Comparison of ENCODE assay signal across 10 cellular contexts in genomic region chr7:37433166-37433565, GRCh38. TPM values are rescaled to one million over a fixed set of nuclear protein-coding genes. Genes with fewer than 3 reads are reported as not detected.
DNase-seq lines count a peak whose midpoint lies in the region; ATAC-seq and TF ChIP-seq lines count a peak whose summit lies in the region.
"Had no signal": no experiment of that assay in that cellular context is flagged by ENCODE, and none has a peak within 500 bp of the region (broad histone marks: within the 10 kb centered on the region; RNA-seq: fewer than 3 reads in every experiment).

No MANE protein-coding gene starts in this region.

- peak; percentile 14 for ATAC-seq in activated CD4-positive, alpha-beta T cell treated with anti-CD3 and anti-CD28 coated beads for 36 hours
- ATAC-seq in GM23338 (peak; percentile 85), natural killer cell (peak in 2 of 3 donors; percentile 27 to 42)

- no peak overlapping the region for H3K27ac ChIP-seq in GM23338 (ENCODE audit: low read depth)
- no peak overlapping the region for H3K27ac ChIP-seq in WERI-Rb-1
- H3K27ac ChIP-seq in vagina: no peak overlapping the region
- H3K27ac ChIP-seq in caudate nucleus (ENCODE audit: low read depth, low read length): no peak overlapping the region
- H3K27ac ChIP-seq: heart right ventricle had no signal

- H3K4me1 Mint-ChIP-seq in activated CD4-positive, alpha-beta T cell treated with anti-CD3 and anti-CD28 coated beads for 36 hours: peaks cover 92% of the 10 kb centered on the region
- H3K4me1 Mint-ChIP-seq in GM23338 (peaks cover 10% of the 10 kb centered on the region), natural killer cell (peaks cover 64 to 65% of the 10 kb centered on the region in 2 donors)

- H3K9me3 ChIP-seq in WERI-Rb-1 (ENCODE audit: severe bottlenecking) (no peaks in the 10 kb centered on the region), vagina (no peaks in the 10 kb centered on the region)
- H3K9me3 ChIP-seq: heart right ventricle had no signal

- H3K4me1 ChIP-seq in GM23338 (ENCODE audit: insufficient read depth): peaks cover 4% of the 10 kb centered on the region
- peaks cover 23% of the 10 kb centered on the region for H3K4me1 ChIP-seq in vagina

- no peaks in the 10 kb centered on the region for H3K9me2 ChIP-seq in GM23338 (ENCODE audit: insufficient read depth)

- no peak overlapping the region for H2AFZ ChIP-seq in GM23338

- intact Hi-C loops in activated CD4-positive, alpha-beta T cell treated with anti-CD3 and anti-CD28 coated beads for 36 hours (cut with DNase I, micrococcal nuclease): no loop called here
- intact Hi-C loops in natural killer cell (cut with micrococcal nuclease) (loop anchor here (2.0 kb wide), 1 partner anchor 16 kb away; the partner anchor contains the start of gene ELMO1), vagina (cut with DNase I) (no loop called here)

- no peaks in the 10 kb centered on the region for H3K27me3 Mint-ChIP-seq in activated CD4-positive, alpha-beta T cell treated with anti-CD3 and anti-CD28 coated beads for 36 hours
- H3K27me3 Mint-ChIP-seq in GM23338 (ENCODE audit: insufficient read depth, low read depth, poor library complexity) (no peaks in the 10 kb centered on the region), natural killer cell (ENCODE audit: low read depth in 2 of 2) (no peaks in the 10 kb centered on the region)

- H3K27ac Mint-ChIP-seq in activated CD4-positive, alpha-beta T cell treated with anti-CD3 and anti-CD28 coated beads for 36 hours: peak overlapping the region; percentile 85
- H3K27ac Mint-ChIP-seq in GM23338: no peak overlapping the region
- peak overlapping the region in 1 of 2 donors; percentile 62 for H3K27ac Mint-ChIP-seq in natural killer cell

- DNase-seq in activated CD4-positive, alpha-beta T cell treated with anti-CD3 and anti-CD28 coated beads for 36 hours: no peak
- no peak for DNase-seq in activated CD4-positive, alpha-beta T cell treated with anti-CD3 and anti-CD28 coated beads, Interleukin-2, amount 50 U/mL, for 48 hours
- peak; percentile 55 for DNase-seq in GM23338 (ENCODE audit: low spot score)
- peak; percentile 33 for DNase-seq in WERI-Rb-1
- no peak for DNase-seq in natural killer cell
- DNase-seq in vagina (ENCODE audit: extremely low spot score in 2 of 2): no peak
- no peak for DNase-seq in GOT3 (lab: John Stamatoyannopoulos, UW)
- DNase-seq in caudate nucleus (lab: John Stamatoyannopoulos, UW): no peak
- DNase-seq: effector CD4-positive, alpha-beta T cell; heart right ventricle had no signal

- no peaks in the 10 kb centered on the region for H3F3A ChIP-seq in GM23338 (replicated peaks; ENCODE audit: low read depth)

- no peak for TF ChIP-seq POLR2A in vagina (IDR thresholded peaks at IDR 0.05)

- H3K27me3 ChIP-seq in GM23338 (ENCODE audit: insufficient read depth) (no peaks in the 10 kb centered on the region), WERI-Rb-1 (ENCODE audit: insufficient read depth, low read depth, severe bottlenecking) (no peaks in the 10 kb centered on the region), vagina (no peaks in the 10 kb centered on the region)
- H3K27me3 ChIP-seq: heart right ventricle had no signal

- no peak overlapping the region for H3K4me2 ChIP-seq in GM23338

- POLR2A ChIA-PET in activated CD4-positive, alpha-beta T cell treated with anti-CD3 and anti-CD28 coated beads for 36 hours (lab: Charles Lee): no interaction called here

- H4K20me1 ChIP-seq in GM23338 (replicated peaks; ENCODE audit: insufficient read depth): no peaks in the 10 kb centered on the region

- no peaks in the 10 kb centered on the region for H3K9me3 Mint-ChIP-seq in activated CD4-positive, alpha-beta T cell treated with anti-CD3 and anti-CD28 coated beads for 36 hours (ENCODE audit: low read depth)
- H3K9me3 Mint-ChIP-seq in GM23338: no peaks in the 10 kb centered on the region
- no peaks in the 10 kb centered on the region for H3K9me3 Mint-ChIP-seq in natural killer cell

- H3K36me3 ChIP-seq in GM23338 (ENCODE audit: insufficient read depth) (no peaks in the 10 kb centered on the region), WERI-Rb-1 (no peaks in the 10 kb centered on the region), vagina (no peaks in the 10 kb centered on the region)

- no peaks in the 10 kb centered on the region for H3K79me2 ChIP-seq in GM23338 (replicated peaks; ENCODE audit: insufficient read depth)

- H3K4me3 ChIP-seq in GM23338 (no peak overlapping the region), WERI-Rb-1 (ENCODE audit: low read depth, low read length) (no peak overlapping the region), vagina (no peak overlapping the region)
- H3K4me3 ChIP-seq: heart right ventricle had no signal

- peak; percentile 17 to 60; a peak in 2 of 4 replicates for TF ChIP-seq CTCF in GM23338 (conservative IDR thresholded peaks at IDR 0.05; ENCODE audit: low read depth in 2 of 2)
- TF ChIP-seq CTCF in WERI-Rb-1 (IDR thresholded peaks at IDR 0.05; ENCODE audit: low read depth, low read length): peak; percentile 50; the same call in 1 of the 2 replicates
- TF ChIP-seq CTCF in natural killer cell (IDR thresholded peaks at IDR 0.05): no peak
- no peak for TF ChIP-seq CTCF in vagina (IDR thresholded peaks at IDR 0.05)

- no peak overlapping the region for H3K4me3 Mint-ChIP-seq in activated CD4-positive, alpha-beta T cell treated with anti-CD3 and anti-CD28 coated beads for 36 hours
- H3K4me3 Mint-ChIP-seq in GM23338 (no peak overlapping the region), natural killer cell (peak overlapping the region; percentile 6)

- peaks cover 28% of the 10 kb centered on the region for H3K36me3 Mint-ChIP-seq in activated CD4-positive, alpha-beta T cell treated with anti-CD3 and anti-CD28 coated beads for 36 hours (ENCODE audit: low read depth)
- H3K36me3 Mint-ChIP-seq in GM23338 (ENCODE audit: low read depth) (0 out of 3 replicates have a peak, but pooled peaks cover 3% of the 10 kb centered on the region), natural killer cell (peaks cover 8% of the 10 kb centered on the region)

- CTCF ChIA-PET in activated CD4-positive, alpha-beta T cell treated with anti-CD3 and anti-CD28 coated beads for 36 hours (lab: Charles Lee): interaction anchor here (1.6 kb wide), 1 partner anchor 23 kb away, joined by 3 read pairs; no protein-coding TSS in a partner anchor

TF ChIP-seq in GM23338, 12 proteins besides CTCF, POLR2A, EP300 and RAD21 (continues in another document):
- TF ChIP-seq ZNF331 (CRISPR knock-in tag; IDR thresholded peaks at IDR 0.05; ENCODE audit: low read depth): no peak
- TF ChIP-seq JUNB (IDR thresholded peaks at IDR 0.05; ENCODE audit: unreplicated experiment): no peak
- no peak for TF ChIP-seq ZNF114 (CRISPR knock-in tag; IDR thresholded peaks at IDR 0.05)
- no peak for TF ChIP-seq STAT1 (IDR thresholded peaks at IDR 0.05; ENCODE audit: unreplicated experiment)
- TF ChIP-seq REST (IDR thresholded peaks at IDR 0.05; ENCODE audit: unreplicated experiment): no peak
- no peak for TF ChIP-seq ETS1 (IDR thresholded peaks at IDR 0.05)
- no peak for TF ChIP-seq NANOG (IDR thresholded peaks at IDR 0.05; ENCODE audit: borderline replicate concordance)
- no peak for TF ChIP-seq CREB1 (CRISPR knock-in tag; IDR thresholded peaks at IDR 0.05; ENCODE audit: low read depth)

RNA-seq across cellular contexts. Expression of gene ELMO1, which starts 15.5 kb away (rescaled TPM):
- total RNA-seq in activated CD4-positive, alpha-beta T cell treated with anti-CD3 and anti-CD28 coated beads for 36 hours: 100 to 1,000 TPM in 1 of 2 experiments, 10 to 100 TPM in 1; 96.2 to 173 TPM
- total RNA-seq in GM23338 (2014; rRNA removed; shearing (Covaris generic)): 15.0 and 24.9 TPM in 2 replicates
- polyA plus RNA-seq in GM23338 (2016; fragmentation: Nextera tagmentation; extraction: Ambion mirVana): 6.5 and 6.7 TPM in 2 replicates
- total RNA-seq in natural killer cell (100 to 1,000 TPM; 127 to 147 (median 130) TPM), vagina (74.4 TPM)

Comparison
In these comparisons a context has a peak if more than half of its experiments do, and no peak if none do; other contexts are left out.
1. ATAC-seq: peak in every context shown above with its lines; median percentile 85 in GM23338; 34 in natural killer cell; 14 in activated CD4-positive, alpha-beta T cell treated with anti-CD3 and anti-CD28 coated beads for 36 hours.
2. DNase-seq: peak in GM23338 (single experiment) and WERI-Rb-1 (single experiment); none in activated CD4-positive, alpha-beta T cell treated with anti-CD3 and anti-CD28 coated beads for 36 hours (single experiment), activated CD4-positive, alpha-beta T cell treated with anti-CD3 and anti-CD28 coated beads, Interleukin-2, amount 50 U/mL, for 48 hours (0 of 2), natural killer cell (single experiment), vagina (0 of 2), GOT3 (single experiment) and caudate nucleus (0 of 61).
3. CTCF ChIP-seq: peak in GM23338 (2 of 2) and WERI-Rb-1 (single experiment); none in natural killer cell (single experiment) and vagina (0 of 3).